ENCODE assay signal across 1 cellular context in the genomic region with DNA sequence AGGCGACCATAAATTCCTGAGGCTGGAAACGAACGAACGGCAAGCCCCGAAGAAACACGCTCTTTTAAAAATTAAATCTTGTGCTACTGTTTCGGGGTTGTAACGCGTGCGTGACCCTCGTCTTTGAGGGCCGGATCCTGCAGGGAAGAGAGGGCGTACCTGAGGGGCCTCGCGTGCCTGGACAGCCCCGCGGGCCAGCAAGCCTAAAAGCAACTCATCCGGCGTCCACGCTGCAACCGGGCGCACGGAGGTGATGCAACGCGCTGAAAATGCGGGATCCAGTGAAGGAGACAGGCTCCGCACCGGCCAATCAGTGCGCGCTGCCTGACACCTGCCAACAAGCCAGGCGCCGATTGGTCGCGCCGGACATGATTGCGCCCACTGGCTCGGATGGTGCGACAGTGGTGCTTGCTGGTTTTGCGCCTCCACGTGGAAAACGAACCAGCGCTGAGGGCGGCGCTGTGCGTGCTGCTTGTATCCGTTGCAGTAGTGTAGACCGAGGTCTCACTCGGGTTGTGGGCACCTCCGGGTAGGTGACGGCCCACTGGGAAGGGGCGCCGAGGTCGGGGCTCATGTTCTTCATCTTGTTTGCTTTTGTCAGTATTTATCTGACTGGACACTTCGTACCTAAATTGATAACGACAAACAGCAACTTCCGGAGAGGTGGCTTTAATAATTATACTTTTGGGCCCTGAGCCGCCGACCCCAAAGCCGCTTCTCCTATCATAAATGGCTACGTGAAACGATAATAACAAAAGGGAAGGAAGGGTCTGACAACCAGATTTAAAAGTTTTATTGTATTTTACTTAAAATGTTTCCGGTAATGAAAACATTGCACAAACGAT.
TF ChIP-seq lines count a peak whose summit lies in the region.

A gene (minus strand): TSS at position 246 of the 845 bp plus-strand sequence. CDS start 4,278 bp downstream, outside the sequence.

TF ChIP-seq in K562, 482 proteins besides CTCF, POLR2A, EP300 and RAD21 (continued from another document and continues in another):
- TF ChIP-seq, protein P1, sequence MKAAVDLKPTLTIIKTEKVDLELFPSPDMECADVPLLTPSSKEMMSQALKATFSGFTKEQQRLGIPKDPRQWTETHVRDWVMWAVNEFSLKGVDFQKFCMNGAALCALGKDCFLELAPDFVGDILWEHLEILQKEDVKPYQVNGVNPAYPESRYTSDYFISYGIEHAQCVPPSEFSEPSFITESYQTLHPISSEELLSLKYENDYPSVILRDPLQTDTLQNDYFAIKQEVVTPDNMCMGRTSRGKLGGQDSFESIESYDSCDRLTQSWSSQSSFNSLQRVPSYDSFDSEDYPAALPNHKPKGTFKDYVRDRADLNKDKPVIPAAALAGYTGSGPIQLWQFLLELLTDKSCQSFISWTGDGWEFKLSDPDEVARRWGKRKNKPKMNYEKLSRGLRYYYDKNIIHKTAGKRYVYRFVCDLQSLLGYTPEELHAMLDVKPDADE (conservative IDR thresholded peaks at IDR 0.05; ENCODE audit: control insufficient read depth, low read depth, low read length): peak; percentile 89
- TF ChIP-seq MYC (IDR thresholded peaks at IDR 0.05; ENCODE audit: low read depth, low read length) (peak; percentile 100), MYC (CRISPR knock-in tag; IDR thresholded peaks at IDR 0.05; ENCODE audit: borderline replicate concordance, low read depth) (peak; percentile 99), ZC3H4 (CRISPR knock-in tag; IDR thresholded peaks at IDR 0.05; ENCODE audit: borderline replicate concordance) (no peak), GTF2F1 (IDR thresholded peaks at IDR 0.05; ENCODE audit: low read depth, low read length) (peak; percentile 85; the same call in 1 of the 2 replicates), MYNN (IDR thresholded peaks at IDR 0.05) (peak; percentile 50; the same call in 1 of the 2 replicates), MYNN (CRISPR knock-in tag; IDR thresholded peaks at IDR 0.05) (no peak), ZEB2 (IDR thresholded peaks at IDR 0.05) (no peak), TGIF2 (CRISPR knock-in tag; IDR thresholded peaks at IDR 0.05) (no peak), TOE1 (IDR thresholded peaks at IDR 0.05; ENCODE audit: borderline replicate concordance) (peak; percentile 55), TOE1 (CRISPR knock-in tag; IDR thresholded peaks at IDR 0.05; ENCODE audit: borderline replicate concordance, low read depth) (no peak), POLR2AphosphoS2 (IDR thresholded peaks at IDR 0.05; ENCODE audit: low read length) (no peak; the same call in 1 of the 2 replicates), SMARCA4 (IDR thresholded peaks at IDR 0.05) (peak; percentile 25; the same call in 1 of the 2 replicates), TRIM28 (IDR thresholded peaks at IDR 0.05) (no peak), RBM34 (IDR thresholded peaks at IDR 0.05; ENCODE audit: borderline replicate concordance, insufficient read depth, low read length) (no peak), SMAD4 (CRISPR knock-in tag; conservative IDR thresholded peaks at IDR 0.05) (no peak), ZNF253 (CRISPR knock-in tag; conservative IDR thresholded peaks at IDR 0.05) (no peak), ZC3H11A (IDR thresholded peaks at IDR 0.05; ENCODE audit: low read depth, low read length) (no peak), TRIM24 (IDR thresholded peaks at IDR 0.05) (peak in 1 of 2 experiments; percentile 71; a peak in 2 of 4 replicates), POLR3G (IDR thresholded peaks at IDR 0.05; ENCODE audit: extremely low read depth, insufficient read length, insufficient replicate concordance) (no peak), HOXB6 (CRISPR knock-in tag; IDR thresholded peaks at IDR 0.05; ENCODE audit: borderline replicate concordance) (no peak), ZNF23 (CRISPR knock-in tag; IDR thresholded peaks at IDR 0.05) (no peak), PHF20 (IDR thresholded peaks at IDR 0.05; ENCODE audit: partially characterized antibody) (peak; percentile 77), CSDE1 (IDR thresholded peaks at IDR 0.05) (0 out of 4 replicates have a peak, but pooled peaks of 1 of the 2 experiments have one; percentile 27), CCAR2 (IDR thresholded peaks at IDR 0.05; ENCODE audit: low read depth, low read length) (no peak), TAF1 (IDR thresholded peaks at IDR 0.05; ENCODE audit: control insufficient read depth, extremely low read depth, insufficient read depth, low read length, severe bottlenecking) (peak; percentile 86), ZNF24 (IDR thresholded peaks at IDR 0.05) (peak; percentile 68; the same call in 1 of the 2 replicates), OTX1 (CRISPR knock-in tag; IDR thresholded peaks at IDR 0.05) (no peak), RFX1 (IDR thresholded peaks at IDR 0.05) (no peak), SMAD1 (IDR thresholded peaks at IDR 0.05; ENCODE audit: low read depth, low read length, partially characterized antibody) (peak; percentile 54), PHF8 (IDR thresholded peaks at IDR 0.05; ENCODE audit: borderline replicate concordance, low read length) (peak; percentile 94), NR4A1 (CRISPR knock-in tag; IDR thresholded peaks at IDR 0.05) (no peak), NR4A1 (tag; IDR thresholded peaks at IDR 0.05) (no peak), ZNF184 (CRISPR knock-in tag; IDR thresholded peaks at IDR 0.05) (no peak), ERF (CRISPR knock-in tag; IDR thresholded peaks at IDR 0.05) (no peak), RFX7 (CRISPR knock-in tag; IDR thresholded peaks at IDR 0.05) (no peak), MAZ (CRISPR knock-in tag; conservative IDR thresholded peaks at IDR 0.05 in 1 of 2, IDR thresholded peaks at IDR 0.05 in 1 of 2) (peak; percentile 22; a peak in 1 of 4 replicates), CREBBP (IDR thresholded peaks at IDR 0.05; ENCODE audit: low read depth, low read length) (no peak), HLTF (IDR thresholded peaks at IDR 0.05) (no peak), GATA2 (CRISPR knock-in tag; IDR thresholded peaks at IDR 0.05) (no peak), POLR2B (IDR thresholded peaks at IDR 0.05; ENCODE audit: low read depth, partially characterized antibody) (peak; percentile 87), ZNF384 (IDR thresholded peaks at IDR 0.05; ENCODE audit: low read depth, low read length) (no peak), MTF1 (CRISPR knock-in tag; IDR thresholded peaks at IDR 0.05; ENCODE audit: borderline replicate concordance) (no peak), ZFPM2 (CRISPR knock-in tag; IDR thresholded peaks at IDR 0.05) (no peak), RFX5 (IDR thresholded peaks at IDR 0.05; ENCODE audit: low read depth, low read length) (no peak), TBP (optimal IDR thresholded peaks at IDR 0.05; ENCODE audit: low read depth, low read length) (no peak), ZNF140 (CRISPR knock-in tag; IDR thresholded peaks at IDR 0.05) (no peak), RUNX1 (IDR thresholded peaks at IDR 0.05; ENCODE audit: low read depth) (no peak)
- TF ChIP-seq, protein P2, sequence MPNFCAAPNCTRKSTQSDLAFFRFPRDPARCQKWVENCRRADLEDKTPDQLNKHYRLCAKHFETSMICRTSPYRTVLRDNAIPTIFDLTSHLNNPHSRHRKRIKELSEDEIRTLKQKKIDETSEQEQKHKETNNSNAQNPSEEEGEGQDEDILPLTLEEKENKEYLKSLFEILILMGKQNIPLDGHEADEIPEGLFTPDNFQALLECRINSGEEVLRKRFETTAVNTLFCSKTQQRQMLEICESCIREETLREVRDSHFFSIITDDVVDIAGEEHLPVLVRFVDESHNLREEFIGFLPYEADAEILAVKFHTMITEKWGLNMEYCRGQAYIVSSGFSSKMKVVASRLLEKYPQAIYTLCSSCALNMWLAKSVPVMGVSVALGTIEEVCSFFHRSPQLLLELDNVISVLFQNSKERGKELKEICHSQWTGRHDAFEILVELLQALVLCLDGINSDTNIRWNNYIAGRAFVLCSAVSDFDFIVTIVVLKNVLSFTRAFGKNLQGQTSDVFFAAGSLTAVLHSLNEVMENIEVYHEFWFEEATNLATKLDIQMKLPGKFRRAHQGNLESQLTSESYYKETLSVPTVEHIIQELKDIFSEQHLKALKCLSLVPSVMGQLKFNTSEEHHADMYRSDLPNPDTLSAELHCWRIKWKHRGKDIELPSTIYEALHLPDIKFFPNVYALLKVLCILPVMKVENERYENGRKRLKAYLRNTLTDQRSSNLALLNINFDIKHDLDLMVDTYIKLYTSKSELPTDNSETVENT (CRISPR knock-in tag; IDR thresholded peaks at IDR 0.05): 0 out of 2 replicates have a peak, but pooled peaks have one; percentile 48
- TF ChIP-seq, protein P3, sequence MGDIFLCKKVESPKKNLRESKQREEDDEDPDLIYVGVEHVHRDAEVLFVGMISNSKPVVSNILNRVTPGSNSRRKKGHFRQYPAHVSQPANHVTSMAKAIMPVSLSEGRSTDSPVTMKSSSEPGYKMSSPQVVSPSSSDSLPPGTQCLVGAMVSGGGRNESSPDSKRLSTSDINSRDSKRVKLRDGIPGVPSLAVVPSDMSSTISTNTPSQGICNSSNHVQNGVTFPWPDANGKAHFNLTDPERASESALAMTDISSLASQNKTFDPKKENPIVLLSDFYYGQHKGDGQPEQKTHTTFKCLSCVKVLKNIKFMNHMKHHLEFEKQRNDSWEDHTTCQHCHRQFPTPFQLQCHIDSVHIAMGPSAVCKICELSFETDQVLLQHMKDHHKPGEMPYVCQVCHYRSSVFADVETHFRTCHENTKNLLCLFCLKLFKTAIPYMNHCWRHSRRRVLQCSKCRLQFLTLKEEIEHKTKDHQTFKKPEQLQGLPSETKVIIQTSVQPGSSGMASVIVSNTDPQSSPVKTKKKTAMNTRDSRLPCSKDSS (IDR thresholded peaks at IDR 0.05; ENCODE audit: low read depth, partially characterized antibody): no peak
- TF ChIP-seq, protein P4, sequence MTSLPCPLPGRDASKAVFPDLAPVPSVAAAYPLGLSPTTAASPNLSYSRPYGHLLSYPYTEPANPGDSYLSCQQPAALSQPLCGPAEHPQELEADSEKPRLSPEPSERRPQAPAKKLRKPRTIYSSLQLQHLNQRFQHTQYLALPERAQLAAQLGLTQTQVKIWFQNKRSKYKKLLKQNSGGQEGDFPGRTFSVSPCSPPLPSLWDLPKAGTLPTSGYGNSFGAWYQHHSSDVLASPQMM (CRISPR knock-in tag; IDR thresholded peaks at IDR 0.05): no peak
- TF ChIP-seq, protein P5, sequence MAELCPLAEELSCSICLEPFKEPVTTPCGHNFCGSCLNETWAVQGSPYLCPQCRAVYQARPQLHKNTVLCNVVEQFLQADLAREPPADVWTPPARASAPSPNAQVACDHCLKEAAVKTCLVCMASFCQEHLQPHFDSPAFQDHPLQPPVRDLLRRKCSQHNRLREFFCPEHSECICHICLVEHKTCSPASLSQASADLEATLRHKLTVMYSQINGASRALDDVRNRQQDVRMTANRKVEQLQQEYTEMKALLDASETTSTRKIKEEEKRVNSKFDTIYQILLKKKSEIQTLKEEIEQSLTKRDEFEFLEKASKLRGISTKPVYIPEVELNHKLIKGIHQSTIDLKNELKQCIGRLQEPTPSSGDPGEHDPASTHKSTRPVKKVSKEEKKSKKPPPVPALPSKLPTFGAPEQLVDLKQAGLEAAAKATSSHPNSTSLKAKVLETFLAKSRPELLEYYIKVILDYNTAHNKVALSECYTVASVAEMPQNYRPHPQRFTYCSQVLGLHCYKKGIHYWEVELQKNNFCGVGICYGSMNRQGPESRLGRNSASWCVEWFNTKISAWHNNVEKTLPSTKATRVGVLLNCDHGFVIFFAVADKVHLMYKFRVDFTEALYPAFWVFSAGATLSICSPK (IDR thresholded peaks at IDR 0.05; ENCODE audit: borderline replicate concordance): no peak
- TF ChIP-seq, protein P6, sequence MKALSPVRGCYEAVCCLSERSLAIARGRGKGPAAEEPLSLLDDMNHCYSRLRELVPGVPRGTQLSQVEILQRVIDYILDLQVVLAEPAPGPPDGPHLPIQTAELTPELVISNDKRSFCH (CRISPR knock-in tag; IDR thresholded peaks at IDR 0.05): no peak
- TF ChIP-seq, protein P6 (tag; IDR thresholded peaks at IDR 0.05): peak; percentile 82; the same call in 1 of the 2 replicates
- TF ChIP-seq, protein P7, sequence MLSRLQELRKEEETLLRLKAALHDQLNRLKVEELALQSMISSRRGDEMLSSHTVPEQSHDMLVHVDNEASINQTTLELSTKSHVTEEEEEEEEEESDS (CRISPR knock-in tag; IDR thresholded peaks at IDR 0.05): no peak
- TF ChIP-seq, protein P8, sequence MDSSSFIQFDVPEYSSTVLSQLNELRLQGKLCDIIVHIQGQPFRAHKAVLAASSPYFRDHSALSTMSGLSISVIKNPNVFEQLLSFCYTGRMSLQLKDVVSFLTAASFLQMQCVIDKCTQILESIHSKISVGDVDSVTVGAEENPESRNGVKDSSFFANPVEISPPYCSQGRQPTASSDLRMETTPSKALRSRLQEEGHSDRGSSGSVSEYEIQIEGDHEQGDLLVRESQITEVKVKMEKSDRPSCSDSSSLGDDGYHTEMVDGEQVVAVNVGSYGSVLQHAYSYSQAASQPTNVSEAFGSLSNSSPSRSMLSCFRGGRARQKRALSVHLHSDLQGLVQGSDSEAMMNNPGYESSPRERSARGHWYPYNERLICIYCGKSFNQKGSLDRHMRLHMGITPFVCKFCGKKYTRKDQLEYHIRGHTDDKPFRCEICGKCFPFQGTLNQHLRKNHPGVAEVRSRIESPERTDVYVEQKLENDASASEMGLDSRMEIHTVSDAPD (CRISPR knock-in tag; IDR thresholded peaks at IDR 0.05): no peak
- TF ChIP-seq, protein P9, sequence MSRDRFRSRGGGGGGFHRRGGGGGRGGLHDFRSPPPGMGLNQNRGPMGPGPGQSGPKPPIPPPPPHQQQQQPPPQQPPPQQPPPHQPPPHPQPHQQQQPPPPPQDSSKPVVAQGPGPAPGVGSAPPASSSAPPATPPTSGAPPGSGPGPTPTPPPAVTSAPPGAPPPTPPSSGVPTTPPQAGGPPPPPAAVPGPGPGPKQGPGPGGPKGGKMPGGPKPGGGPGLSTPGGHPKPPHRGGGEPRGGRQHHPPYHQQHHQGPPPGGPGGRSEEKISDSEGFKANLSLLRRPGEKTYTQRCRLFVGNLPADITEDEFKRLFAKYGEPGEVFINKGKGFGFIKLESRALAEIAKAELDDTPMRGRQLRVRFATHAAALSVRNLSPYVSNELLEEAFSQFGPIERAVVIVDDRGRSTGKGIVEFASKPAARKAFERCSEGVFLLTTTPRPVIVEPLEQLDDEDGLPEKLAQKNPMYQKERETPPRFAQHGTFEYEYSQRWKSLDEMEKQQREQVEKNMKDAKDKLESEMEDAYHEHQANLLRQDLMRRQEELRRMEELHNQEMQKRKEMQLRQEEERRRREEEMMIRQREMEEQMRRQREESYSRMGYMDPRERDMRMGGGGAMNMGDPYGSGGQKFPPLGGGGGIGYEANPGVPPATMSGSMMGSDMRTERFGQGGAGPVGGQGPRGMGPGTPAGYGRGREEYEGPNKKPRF (IDR thresholded peaks at IDR 0.05; ENCODE audit: low read depth, low read length): no peak
